In the genomic region with DNA sequence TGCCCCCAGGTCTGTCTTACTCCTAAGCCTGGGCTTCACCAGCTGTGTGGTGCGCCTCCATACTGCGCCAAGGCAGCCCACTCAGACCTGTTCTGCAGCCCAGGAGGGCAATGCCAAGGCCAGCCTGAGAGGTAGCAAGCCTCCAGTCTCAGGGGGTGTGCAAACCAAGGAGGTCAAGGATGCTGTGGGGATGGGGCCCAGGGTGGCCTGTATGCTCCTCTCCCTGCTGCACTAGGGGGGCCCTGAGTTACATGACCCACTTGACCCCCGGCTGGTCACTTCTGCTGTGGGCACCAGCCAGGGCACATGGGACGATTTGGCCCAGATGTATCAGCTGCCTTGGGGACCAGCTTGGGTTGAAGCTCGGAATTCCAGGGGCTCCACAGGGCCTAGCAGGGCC, we compare ENCODE assay signal across 1 cellular context.
TF ChIP-seq lines count a peak whose summit lies in the region.

No MANE protein-coding gene starts in this region.

TF ChIP-seq in IMR-90, 13 proteins besides CTCF, POLR2A, EP300 and RAD21 (continued from another document):
- TF ChIP-seq, protein P1, sequence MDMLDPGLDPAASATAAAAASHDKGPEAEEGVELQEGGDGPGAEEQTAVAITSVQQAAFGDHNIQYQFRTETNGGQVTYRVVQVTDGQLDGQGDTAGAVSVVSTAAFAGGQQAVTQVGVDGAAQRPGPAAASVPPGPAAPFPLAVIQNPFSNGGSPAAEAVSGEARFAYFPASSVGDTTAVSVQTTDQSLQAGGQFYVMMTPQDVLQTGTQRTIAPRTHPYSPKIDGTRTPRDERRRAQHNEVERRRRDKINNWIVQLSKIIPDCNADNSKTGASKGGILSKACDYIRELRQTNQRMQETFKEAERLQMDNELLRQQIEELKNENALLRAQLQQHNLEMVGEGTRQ (IDR thresholded peaks at IDR 0.05; ENCODE audit: low read depth, low read length), result no peak
